ENCODE assay signal across 20 cellular contexts in the genomic region with DNA sequence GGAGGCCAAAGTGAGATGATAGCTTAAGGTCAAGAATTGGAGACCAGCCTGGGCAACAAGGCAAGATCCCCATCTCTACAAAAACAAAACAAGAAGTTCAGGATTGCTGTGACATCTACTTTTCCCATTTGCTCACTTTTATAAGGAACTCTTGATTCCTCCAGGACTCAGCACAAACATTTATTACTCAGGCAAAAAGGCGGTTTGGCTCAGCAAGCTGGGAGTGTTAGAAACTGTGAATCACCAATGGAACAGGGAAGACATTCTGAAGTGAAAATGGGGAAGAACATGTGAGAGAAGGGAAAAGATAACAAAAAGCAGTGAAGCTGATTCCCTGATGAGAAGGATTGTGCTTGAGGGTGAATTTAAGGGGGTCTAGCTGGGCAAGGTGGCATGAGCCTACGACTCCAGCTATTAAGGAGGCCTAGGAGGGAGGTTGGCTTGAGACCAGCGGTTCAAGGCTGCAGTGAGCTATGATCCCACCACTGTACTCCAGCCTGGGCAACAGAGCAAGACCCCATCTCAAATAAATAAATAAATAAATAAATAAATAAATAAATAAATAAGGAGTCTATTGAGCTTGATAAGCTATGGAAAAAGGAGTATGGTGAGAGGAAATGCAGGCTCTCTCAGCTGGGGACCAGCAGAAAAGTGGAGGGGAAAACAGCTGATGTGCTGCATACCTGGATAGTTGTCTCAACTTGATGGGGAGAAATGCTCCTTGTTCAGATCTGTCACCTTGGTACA.
DNase-seq lines count a peak whose midpoint lies in the region; TF ChIP-seq lines count a peak whose summit lies in the region.
"Had no signal": no experiment of that assay in that cellular context is flagged by ENCODE, and none has a peak within 500 bp of the region (broad histone marks: within the 10 kb centered on the region; RNA-seq: fewer than 3 reads in every experiment).

No MANE protein-coding gene starts in this region.

- no peak overlapping the region for H3K18ac ChIP-seq in mesenchymal stem cell (ENCODE audit: low read depth in 1 of 2, low read length in 2 of 2)

- H3K4me1 ChIP-seq in mesenchymal stem cell (ENCODE audit: control insufficient read depth, insufficient read depth, low read depth, low read length) = peaks cover 7% of the 10 kb centered on the region
- H3K4me1 ChIP-seq: Caco-2 had no signal

- no peak overlapping the region for H2BK120ac ChIP-seq in mesenchymal stem cell (ENCODE audit: low read depth, low read length)

- no peak overlapping the region for H4K8ac ChIP-seq in mesenchymal stem cell (ENCODE audit: low read length)

- H3K4me3 ChIP-seq in coronary artery = no peak overlapping the region
- H3K4me3 ChIP-seq in mesenchymal stem cell (ENCODE audit: insufficient read depth in 1 of 2, low read depth in 1 of 2, low read length in 2 of 2) = no peak overlapping the region
- H3K4me3 ChIP-seq: BLaER1, GM12878, K562, Peyer's patch had no signal

- peak overlapping the region; percentile 32 for H3K9ac ChIP-seq in mesenchymal stem cell (ENCODE audit: low read length)
- H3K9ac ChIP-seq: BLaER1 had no signal

- no peak overlapping the region for H3K27ac Mint-ChIP-seq in immature natural killer cell
- H3K27ac Mint-ChIP-seq: CD4-positive, alpha-beta T cell had no signal

- no peaks in the 10 kb centered on the region for H3K9me3 ChIP-seq in mesenchymal stem cell (ENCODE audit: control insufficient read depth, low read length)
- H3K9me3 ChIP-seq: Caco-2, Peyer's patch had no signal

- no peak overlapping the region for H3K23ac ChIP-seq in mesenchymal stem cell (ENCODE audit: low read length in 2 of 2)

- CTCF ChIA-PET in HEK293T (lab: Yijun Ruan, JAX) = interaction anchor here (0.8 kb wide), 1 partner anchor 55 kb away, joined by 4 read pairs; no protein-coding TSS in a partner anchor

- no peak overlapping the region for H2BK12ac ChIP-seq in mesenchymal stem cell (ENCODE audit: low read length in 2 of 2)

- no peak overlapping the region for H3K4me3 Mint-ChIP-seq in immature natural killer cell
- H3K4me3 Mint-ChIP-seq: CD4-positive, alpha-beta T cell had no signal

- no peak overlapping the region for H3K4ac ChIP-seq in mesenchymal stem cell (ENCODE audit: low read depth in 1 of 2, low read length in 2 of 2)

- no peak overlapping the region for H2AFZ ChIP-seq in mesenchymal stem cell (ENCODE audit: low read depth, low read length)

- peaks cover 0 to 8% of the 10 kb centered on the region in 2 donors for H3K4me1 Mint-ChIP-seq in immature natural killer cell

- H3K14ac ChIP-seq in mesenchymal stem cell (ENCODE audit: low read length in 2 of 2) = no peak overlapping the region

- no peaks in the 10 kb centered on the region for H3K79me1 ChIP-seq in mesenchymal stem cell (replicated peaks; ENCODE audit: low read length, poor library complexity, severe bottlenecking)

- no peak overlapping the region for H2BK15ac ChIP-seq in mesenchymal stem cell (ENCODE audit: low read depth, poor library complexity, severe bottlenecking)

- peaks cover 0 to 6% (median 0%) of the 10 kb centered on the region in 6 donors for H3K9me3 Mint-ChIP-seq in immature natural killer cell
- H3K9me3 Mint-ChIP-seq: CD4-positive, alpha-beta T cell had no signal

- no peaks in the 10 kb centered on the region for H3K36me3 ChIP-seq in mesenchymal stem cell (ENCODE audit: control insufficient read depth in 1 of 2, insufficient read depth in 2 of 2, low read depth in 1 of 2, low read length in 2 of 2)
- H3K36me3 ChIP-seq: BLaER1, Peyer's patch had no signal

- 96% methylated on average over 2 of the region's 3 CpGs for WGBS in mesenchymal stem cell

- H2BK5ac ChIP-seq in mesenchymal stem cell (ENCODE audit: low read depth, low read length, poor library complexity, severe bottlenecking) = no peak overlapping the region

- no peak for TF ChIP-seq CTCF in coronary artery (IDR thresholded peaks at IDR 0.05)

- H3K27ac ChIP-seq in coronary artery (peak overlapping the region; percentile 15 to 68), mesenchymal stem cell (ENCODE audit: low read length, poor library complexity, severe bottlenecking) (no peak overlapping the region)
- H3K27ac ChIP-seq: BLaER1, Peyer's patch had no signal

- POLR2A ChIA-PET in HEK293T (lab: Yijun Ruan, JAX) = interaction anchor here (0.8 to 0.9 kb wide), 2 partner anchors 53 to 423 kb away, joined by 3 read pairs; no protein-coding TSS in a partner anchor

- H3K4me2 ChIP-seq in mesenchymal stem cell (ENCODE audit: low read length, poor library complexity, severe bottlenecking) = no peak overlapping the region
- H3K4me2 ChIP-seq: BLaER1 had no signal

- no peaks in the 10 kb centered on the region for H3K36me3 Mint-ChIP-seq in immature natural killer cell

- H2AK5ac ChIP-seq in mesenchymal stem cell (ENCODE audit: low read length, severe bottlenecking) = no peak overlapping the region

- peak; percentile 7 for DNase-seq in M059J (ENCODE audit: low read depth)
- no peak for DNase-seq in coronary artery (ENCODE audit: low spot score)
- DNase-seq in mesenchymal stem cell = no peak
- DNase-seq in immature natural killer cell = no peak
- DNase-seq in HEK293T (ENCODE audit: extremely low spot score) = no peak
- DNase-seq in NCI-H1436 (lab: John Stamatoyannopoulos, UW) = no peak
- DNase-seq in NCI-H345 treated with DMSO at 0.1 percent for 48 hours (lab: John Stamatoyannopoulos, UW; ENCODE audit: unreplicated experiment) = no peak
- DNase-seq: ACHN; Caco-2; CD4-positive, alpha-beta T cell; DMS 273 treated with DMSO at 0.1 percent for 48 hours; DMS79 treated with DMSO at 0.1 percent for 48 hours; NCI-H1092; NCI-H1436 treated with DMSO at 0.1 percent for 48 hours; NCI-H1930; NCI-H524 treated with DMSO at 0.1 percent for 48 hours; Peyer's patch had no signal

- H3K27me3 ChIP-seq in mesenchymal stem cell (ENCODE audit: control insufficient read depth in 1 of 2, insufficient read depth in 1 of 2, low read length in 2 of 2) = peaks cover 0 to 5% of the 10 kb centered on the region in 2 experiments
- H3K27me3 ChIP-seq: BLaER1, Peyer's patch had no signal

- peaks cover 2 to 25% (median 15%) of the 10 kb centered on the region in 3 donors for H3K27me3 Mint-ChIP-seq in immature natural killer cell (ENCODE audit: low read depth in 3 of 3)

- no peak overlapping the region for H4K91ac ChIP-seq in mesenchymal stem cell (ENCODE audit: low read length)

TF ChIP-seq in HEK293T, 16 proteins besides CTCF, POLR2A, EP300 and RAD21:
- TF ChIP-seq TARDBP (IDR thresholded peaks at IDR 0.05) (no peak), SP1 (IDR thresholded peaks at IDR 0.05) (no peak), L3MBTL2 (conservative IDR thresholded peaks at IDR 0.05) (no peak), FOXA1 (IDR thresholded peaks at IDR 0.05) (no peak), ELF4 (IDR thresholded peaks at IDR 0.05) (no peak), ZNF384 (IDR thresholded peaks at IDR 0.05) (no peak), FOXK2 (IDR thresholded peaks at IDR 0.05) (no peak), BHLHE40 (IDR thresholded peaks at IDR 0.05; ENCODE audit: borderline replicate concordance) (no peak), LEF1 (IDR thresholded peaks at IDR 0.05; ENCODE audit: borderline replicate concordance) (no peak), NFRKB (IDR thresholded peaks at IDR 0.05) (no peak), CTBP1 (IDR thresholded peaks at IDR 0.05; ENCODE audit: borderline replicate concordance) (no peak), FOXM1 (IDR thresholded peaks at IDR 0.05; ENCODE audit: borderline replicate concordance) (no peak), HDGF (IDR thresholded peaks at IDR 0.05; ENCODE audit: borderline replicate concordance) (no peak), ARNT (IDR thresholded peaks at IDR 0.05) (no peak)
- TF ChIP-seq, protein P1, sequence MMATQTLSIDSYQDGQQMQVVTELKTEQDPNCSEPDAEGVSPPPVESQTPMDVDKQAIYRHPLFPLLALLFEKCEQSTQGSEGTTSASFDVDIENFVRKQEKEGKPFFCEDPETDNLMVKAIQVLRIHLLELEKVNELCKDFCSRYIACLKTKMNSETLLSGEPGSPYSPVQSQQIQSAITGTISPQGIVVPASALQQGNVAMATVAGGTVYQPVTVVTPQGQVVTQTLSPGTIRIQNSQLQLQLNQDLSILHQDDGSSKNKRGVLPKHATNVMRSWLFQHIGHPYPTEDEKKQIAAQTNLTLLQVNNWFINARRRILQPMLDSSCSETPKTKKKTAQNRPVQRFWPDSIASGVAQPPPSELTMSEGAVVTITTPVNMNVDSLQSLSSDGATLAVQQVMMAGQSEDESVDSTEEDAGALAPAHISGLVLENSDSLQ (IDR thresholded peaks at IDR 0.05) = no peak
